17 cellular contexts compared by ENCODE assay signal in genomic region chr17:64978138-64978537, GRCh38.
"Had no signal": no experiment of that assay in that cellular context is flagged by ENCODE, and none has a peak within 500 bp of the region (broad histone marks: within the 10 kb centered on the region; RNA-seq: fewer than 3 reads in every experiment).

No MANE protein-coding gene starts in this region.

- H3K27me3 Mint-ChIP-seq: activated T-helper 17 cell treated with anti-CD3 and anti-CD28 coated beads, Interleukin-2, amount 50 U/mL, for 72 hours; dendritic cell treated with granulocyte-macrophage colony-stimulating factor and Interleukin-4, amounts not matched to agents 40 ng/mL and 50 ng/mL, for 4 days; naive thymus-derived CD4-positive, alpha-beta T cell; progenitor cell of endocrine pancreas had no signal

- H3K36me3 ChIP-seq: brain microvascular endothelial cell, right lobe of liver had no signal

- DNase-seq: activated CD4-positive, alpha-beta T cell treated with anti-CD3 and anti-CD28 coated beads, Interleukin-2, amount 50 U/mL, for 1 hour; activated naive CD4-positive, alpha-beta T cell treated with anti-CD3 and anti-CD28 coated beads, Interleukin-2, amount 50 U/mL, for 16 hours; amygdala; brain microvascular endothelial cell; cerebellar nuclear complex; erythroblast; naive thymus-derived CD4-positive, alpha-beta T cell; nucleus accumbens; spleen; stimulated activated CD4-positive, alpha-beta T cell treated with anti-CD3 and anti-CD28 coated beads, Interleukin-1b, Interleukin-23, amount 100 ng/mL, for 48 hours; stimulated activated naive CD4-positive, alpha-beta T cell treated with Interleukin-2 at 50 U/mL for 16 hours had no signal

- H3K4me3 ChIP-seq: lung, right lobe of liver, spleen had no signal

- H3K27ac Mint-ChIP-seq: activated T-helper 17 cell treated with anti-CD3 and anti-CD28 coated beads, Interleukin-2, amount 50 U/mL, for 72 hours; dendritic cell treated with granulocyte-macrophage colony-stimulating factor and Interleukin-4, amounts not matched to agents 40 ng/mL and 50 ng/mL, for 4 days; progenitor cell of endocrine pancreas had no signal

- H3K9me3 ChIP-seq: right lobe of liver, spleen had no signal

- H3K4me3 Mint-ChIP-seq: dendritic cell treated with granulocyte-macrophage colony-stimulating factor and Interleukin-4, amounts not matched to agents 40 ng/mL and 50 ng/mL, for 4 days had no signal

- H3K9me3 Mint-ChIP-seq: dendritic cell treated with granulocyte-macrophage colony-stimulating factor and Interleukin-4, amounts not matched to agents 40 ng/mL and 50 ng/mL, for 4 days had no signal

- H3K27ac ChIP-seq: brain microvascular endothelial cell, right lobe of liver, spleen had no signal

- H3K27me3 ChIP-seq: brain microvascular endothelial cell, right lobe of liver, spleen had no signal

- ATAC-seq: activated T-helper 17 cell treated with anti-CD3 and anti-CD28 coated beads, Interleukin-2, amount 50 U/mL, for 72 hours; naive thymus-derived CD4-positive, alpha-beta T cell; right lobe of liver; SK-N-SH treated with all-trans-retinoic acid at 6 μM for 48 hours had no signal
